In the genomic region with DNA sequence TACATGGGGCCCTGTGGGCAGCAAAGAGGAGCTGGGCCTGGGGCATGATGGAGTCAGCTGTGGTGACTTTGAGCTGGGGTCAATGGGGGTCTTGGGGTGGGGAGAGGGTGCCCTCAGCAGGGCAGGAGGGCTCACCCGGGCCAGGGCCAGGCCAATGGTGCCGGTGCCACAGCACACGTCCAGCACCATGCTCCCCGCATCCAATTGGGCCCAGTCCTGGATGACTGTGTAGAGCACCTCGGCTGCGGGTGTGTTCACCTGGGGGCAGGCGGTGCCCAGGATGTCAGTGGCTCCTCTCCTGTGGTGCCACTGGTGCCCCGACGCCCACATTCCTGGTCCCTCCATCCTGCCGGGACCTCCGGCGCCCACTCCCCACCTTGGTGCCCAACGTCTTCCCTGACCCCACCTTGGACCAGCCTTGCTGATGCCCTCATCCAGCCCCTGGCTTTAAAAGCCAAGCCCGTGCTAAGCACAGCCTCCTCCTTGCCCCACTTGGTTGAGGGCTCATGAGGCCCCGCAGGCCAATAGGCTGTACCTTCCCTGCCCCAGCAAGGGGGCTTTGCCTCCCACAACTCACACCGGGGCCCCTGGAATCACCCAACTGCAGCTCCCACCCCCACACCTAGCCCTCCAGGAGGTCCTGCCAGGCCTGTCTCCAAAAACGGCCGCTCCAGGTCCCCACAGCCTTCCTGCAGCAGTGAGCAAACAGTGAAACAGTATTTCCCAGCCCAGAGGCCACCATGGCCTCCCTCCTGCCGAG, we compare ENCODE assay signal across 12 cellular contexts. TPM values are rescaled to one million over a fixed set of nuclear protein-coding genes. Genes with fewer than 3 reads are reported as not detected.
A peak's percentile ranks its signal among the peaks of the same experiment; 100 is the strongest.
DNase-seq lines count a peak whose midpoint lies in the region; ATAC-seq and TF ChIP-seq lines count a peak whose summit lies in the region.
"Had no signal": no experiment of that assay in that cellular context is flagged by ENCODE, and none has a peak within 500 bp of the region (broad histone marks: within the 10 kb centered on the region; RNA-seq: fewer than 3 reads in every experiment).

No MANE protein-coding gene starts in this region.

- ATAC-seq in left ventricle myocardium superior, result no peak
- ATAC-seq in GM18868 (IDR thresholded peaks at IDR 0.05; ENCODE audit: unreplicated experiment), result no peak
- no peak for ATAC-seq in GM18517 (IDR thresholded peaks at IDR 0.05; ENCODE audit: unreplicated experiment)
- ATAC-seq: gastroesophageal sphincter had no signal

- H3K27me3 Mint-ChIP-seq in activated naive CD4-positive, alpha-beta T cell treated with anti-CD3 and anti-CD28 coated beads, Interleukin-2, amount 50 U/mL, for 24 hours, result no peaks in the 10 kb centered on the region
- H3K27me3 Mint-ChIP-seq in activated T-helper 1 cell treated with anti-CD3 and anti-CD28 coated beads, Interleukin-12 subunit alpha, Interleukin-12 subunit beta, Interleukin-2, Interleukin-4 antibody, amounts not matched to agents 30 ng/mL and 10 ng/mL and 1 ng/mL, durations not matched to agents 14 hours and 24 hours and 36 hours (ENCODE audit: insufficient read depth), result peaks cover 3% of the 10 kb centered on the region
- no peaks in the 10 kb centered on the region for H3K27me3 Mint-ChIP-seq in type B pancreatic cell

- H3K4me1 Mint-ChIP-seq in activated naive CD4-positive, alpha-beta T cell treated with anti-CD3 and anti-CD28 coated beads, Interleukin-2, amount 50 U/mL, for 24 hours, result peaks cover 23% of the 10 kb centered on the region
- peaks cover 36% of the 10 kb centered on the region for H3K4me1 Mint-ChIP-seq in activated T-helper 1 cell treated with anti-CD3 and anti-CD28 coated beads, Interleukin-12 subunit alpha, Interleukin-12 subunit beta, Interleukin-2, Interleukin-4 antibody, amounts not matched to agents 30 ng/mL and 10 ng/mL and 1 ng/mL, durations not matched to agents 14 hours and 24 hours and 36 hours (ENCODE audit: low read depth)
- peaks cover 3% of the 10 kb centered on the region for H3K4me1 Mint-ChIP-seq in type B pancreatic cell (ENCODE audit: unreplicated experiment)

- no peaks in the 10 kb centered on the region for H3K9me3 Mint-ChIP-seq in activated naive CD4-positive, alpha-beta T cell treated with anti-CD3 and anti-CD28 coated beads, Interleukin-2, amount 50 U/mL, for 24 hours
- H3K9me3 Mint-ChIP-seq in activated T-helper 1 cell treated with anti-CD3 and anti-CD28 coated beads, Interleukin-12 subunit alpha, Interleukin-12 subunit beta, Interleukin-2, Interleukin-4 antibody, amounts not matched to agents 30 ng/mL and 10 ng/mL and 1 ng/mL, durations not matched to agents 14 hours and 24 hours and 36 hours, result no peaks in the 10 kb centered on the region
- H3K9me3 Mint-ChIP-seq in type B pancreatic cell, result no peaks in the 10 kb centered on the region
- H3K9me3 Mint-ChIP-seq: mesothelial cell of epicardium had no signal

- no peak for TF ChIP-seq CTCF in type B pancreatic cell (conservative IDR thresholded peaks at IDR 0.05)

- no peak for DNase-seq in activated naive CD4-positive, alpha-beta T cell (lab: John Stamatoyannopoulos, UW)
- no peak for DNase-seq in activated T-helper 1 cell treated with anti-CD3 and anti-CD28 coated beads, Interleukin-12 subunit alpha, Interleukin-12 subunit beta, Interleukin-2, Interleukin-4 antibody, amounts not matched to agents 30 ng/mL and 10 ng/mL and 1 ng/mL, durations not matched to agents 14 hours and 24 hours and 36 hours (ENCODE audit: low spot score)
- DNase-seq in left ventricle myocardium superior (peak; percentile 11), type B pancreatic cell (ENCODE audit: extremely low spot score, unreplicated experiment) (no peak), hypothalamus (lab: John Stamatoyannopoulos, UW) (no peak)
- DNase-seq: NK-92 treated with Interleukin-12 subunit alpha and Interleukin-12 subunit beta, amount 100 ng/mL, for 24 hours; thyroid gland had no signal

- H3K36me3 Mint-ChIP-seq in activated naive CD4-positive, alpha-beta T cell treated with anti-CD3 and anti-CD28 coated beads, Interleukin-2, amount 50 U/mL, for 24 hours, result peaks cover 10% of the 10 kb centered on the region
- H3K36me3 Mint-ChIP-seq in activated T-helper 1 cell treated with anti-CD3 and anti-CD28 coated beads, Interleukin-12 subunit alpha, Interleukin-12 subunit beta, Interleukin-2, Interleukin-4 antibody, amounts not matched to agents 30 ng/mL and 10 ng/mL and 1 ng/mL, durations not matched to agents 14 hours and 24 hours and 36 hours (ENCODE audit: low read depth), result peaks cover 34% of the 10 kb centered on the region
- peaks cover 9% of the 10 kb centered on the region for H3K36me3 Mint-ChIP-seq in type B pancreatic cell

- H3K27ac Mint-ChIP-seq in activated naive CD4-positive, alpha-beta T cell treated with anti-CD3 and anti-CD28 coated beads, Interleukin-2, amount 50 U/mL, for 24 hours, result peak overlapping the region; percentile 77
- H3K27ac Mint-ChIP-seq in activated T-helper 1 cell treated with anti-CD3 and anti-CD28 coated beads, Interleukin-12 subunit alpha, Interleukin-12 subunit beta, Interleukin-2, Interleukin-4 antibody, amounts not matched to agents 30 ng/mL and 10 ng/mL and 1 ng/mL, durations not matched to agents 14 hours and 24 hours and 36 hours, result peak overlapping the region; percentile 74
- peak overlapping the region; percentile 31 for H3K27ac Mint-ChIP-seq in type B pancreatic cell

- H3K4me3 Mint-ChIP-seq in activated naive CD4-positive, alpha-beta T cell treated with anti-CD3 and anti-CD28 coated beads, Interleukin-2, amount 50 U/mL, for 24 hours, result no peak overlapping the region
- peak overlapping the region; percentile 26 for H3K4me3 Mint-ChIP-seq in activated T-helper 1 cell treated with anti-CD3 and anti-CD28 coated beads, Interleukin-12 subunit alpha, Interleukin-12 subunit beta, Interleukin-2, Interleukin-4 antibody, amounts not matched to agents 30 ng/mL and 10 ng/mL and 1 ng/mL, durations not matched to agents 14 hours and 24 hours and 36 hours
- H3K4me3 Mint-ChIP-seq in type B pancreatic cell, result no peak overlapping the region

- intact Hi-C loops in activated T-helper 1 cell treated with anti-CD3 and anti-CD28 coated beads, Interleukin-12 subunit alpha, Interleukin-12 subunit beta, Interleukin-2, Interleukin-4 antibody, amounts not matched to agents 30 ng/mL and 10 ng/mL and 1 ng/mL, durations not matched to agents 14 hours and 24 hours and 36 hours (cut with micrococcal nuclease), result loop anchor here (10.0 kb wide), 1 partner anchor 891 kb away; a partner anchor contains a TSS
- intact Hi-C loops in left ventricle myocardium superior (cut with micrococcal nuclease), result no loop called here

RNA-seq across cellular contexts. Expression of a gene that starts 2.2 kb away (rescaled TPM):
- 509 and 524 TPM in 2 replicates for total RNA-seq in activated T-helper 1 cell treated with anti-CD3 and anti-CD28 coated beads, Interleukin-12 subunit alpha, Interleukin-12 subunit beta, Interleukin-2, Interleukin-4 antibody, amounts not matched to agents 30 ng/mL and 10 ng/mL and 1 ng/mL, durations not matched to agents 14 hours and 24 hours and 36 hours
- total RNA-seq in left ventricle myocardium superior, result 36.6 TPM
- total RNA-seq in type B pancreatic cell (ENCODE audit: low replicate concordance), result 129 and 235 TPM in 2 replicates

RNA-seq across cellular contexts. Expression of a gene that starts 3.3 kb away (rescaled TPM):
- total RNA-seq in activated T-helper 1 cell treated with anti-CD3 and anti-CD28 coated beads, Interleukin-12 subunit alpha, Interleukin-12 subunit beta, Interleukin-2, Interleukin-4 antibody, amounts not matched to agents 30 ng/mL and 10 ng/mL and 1 ng/mL, durations not matched to agents 14 hours and 24 hours and 36 hours, result 142 and 161 TPM in 2 replicates
- total RNA-seq in left ventricle myocardium superior (28.5 TPM), type B pancreatic cell (ENCODE audit: low replicate concordance) (57.7 and 64.8 TPM in 2 replicates)

RNA-seq across cellular contexts. Expression of a gene that starts 17.9 kb away (rescaled TPM):
- 83.9 and 92.3 TPM in 2 replicates for total RNA-seq in activated T-helper 1 cell treated with anti-CD3 and anti-CD28 coated beads, Interleukin-12 subunit alpha, Interleukin-12 subunit beta, Interleukin-2, Interleukin-4 antibody, amounts not matched to agents 30 ng/mL and 10 ng/mL and 1 ng/mL, durations not matched to agents 14 hours and 24 hours and 36 hours
- total RNA-seq in left ventricle myocardium superior, result 51.6 TPM
- total RNA-seq in type B pancreatic cell (ENCODE audit: low replicate concordance), result 55.2 and 73.6 TPM in 2 replicates

RNA-seq across cellular contexts. Expression of a gene that starts 33.7 kb away (rescaled TPM):
- total RNA-seq in activated T-helper 1 cell treated with anti-CD3 and anti-CD28 coated beads, Interleukin-12 subunit alpha, Interleukin-12 subunit beta, Interleukin-2, Interleukin-4 antibody, amounts not matched to agents 30 ng/mL and 10 ng/mL and 1 ng/mL, durations not matched to agents 14 hours and 24 hours and 36 hours, result 79.3 and 81.0 TPM in 2 replicates
- total RNA-seq in left ventricle myocardium superior, result 17.7 TPM
- total RNA-seq in type B pancreatic cell (ENCODE audit: low replicate concordance), result 39.0 and 61.3 TPM in 2 replicates

RNA-seq across cellular contexts. Expression of a gene that starts 37.1 kb away (rescaled TPM):
- total RNA-seq in activated T-helper 1 cell treated with anti-CD3 and anti-CD28 coated beads, Interleukin-12 subunit alpha, Interleukin-12 subunit beta, Interleukin-2, Interleukin-4 antibody, amounts not matched to agents 30 ng/mL and 10 ng/mL and 1 ng/mL, durations not matched to agents 14 hours and 24 hours and 36 hours, result 0.26 TPM in 1 of 2 replicates, not detected in the other
- 0.27 TPM for total RNA-seq in left ventricle myocardium superior
- 2.6 and 4.3 TPM in 2 replicates for total RNA-seq in type B pancreatic cell (ENCODE audit: low replicate concordance)
- total RNA-seq: gastroesophageal sphincter, mesothelial cell of epicardium had no signal
